In genomic region chr7:24501452-24502134, GRCh38 we compare ENCODE assay signal across 2 cellular contexts.
TF ChIP-seq lines count a peak whose summit lies in the region.

No MANE protein-coding gene starts in this region.

TF ChIP-seq in K562, 482 proteins besides CTCF, POLR2A, EP300 and RAD21:
- no peak for TF ChIP-seq ZNF324 (CRISPR knock-in tag; IDR thresholded peaks at IDR 0.05)
- TF ChIP-seq ZNF586 (CRISPR knock-in tag; conservative IDR thresholded peaks at IDR 0.05), result no peak
- peak; percentile 46 for TF ChIP-seq ZFP36 (IDR thresholded peaks at IDR 0.05; ENCODE audit: low read depth, low read length, partially characterized antibody)
- no peak for TF ChIP-seq ZNF766 (CRISPR knock-in tag; conservative IDR thresholded peaks at IDR 0.05)
- TF ChIP-seq SIX5 (IDR thresholded peaks at IDR 0.05; ENCODE audit: borderline replicate concordance in 1 of 2, insufficient read depth in 1 of 2, low read depth in 1 of 2, low read length in 2 of 2), result no peak
- no peak for TF ChIP-seq ZNF239 (CRISPR knock-in tag; IDR thresholded peaks at IDR 0.05)
- no peak for TF ChIP-seq XRCC5 (IDR thresholded peaks at IDR 0.05; ENCODE audit: low read depth, low read length)
- no peak for TF ChIP-seq FOXK2 (conservative IDR thresholded peaks at IDR 0.05 in 1 of 2, IDR thresholded peaks at IDR 0.05 in 1 of 2; ENCODE audit: low read depth in 2 of 2)
- no peak for TF ChIP-seq GTF2B (IDR thresholded peaks at IDR 0.05; ENCODE audit: extremely low read depth, insufficient read length)
- no peak for TF ChIP-seq CTCFL (IDR thresholded peaks at IDR 0.05; ENCODE audit: borderline replicate concordance, insufficient read depth, low read depth, low read length, poor library complexity, severe bottlenecking)
- no peak for TF ChIP-seq HIVEP1 (CRISPR knock-in tag; IDR thresholded peaks at IDR 0.05)
- no peak for TF ChIP-seq HNRNPUL1 (IDR thresholded peaks at IDR 0.05; ENCODE audit: low read length)
- TF ChIP-seq HDAC6 (IDR thresholded peaks at IDR 0.05; ENCODE audit: low read depth, low read length), result no peak
- no peak for TF ChIP-seq PURB (CRISPR knock-in tag; IDR thresholded peaks at IDR 0.05; ENCODE audit: low read depth)
- peak; percentile 52; the same call in 1 of the 2 replicates for TF ChIP-seq BCOR (IDR thresholded peaks at IDR 0.05)
- no peak for TF ChIP-seq ARID1B (IDR thresholded peaks at IDR 0.05)
- TF ChIP-seq THRB (CRISPR knock-in tag; conservative IDR thresholded peaks at IDR 0.05), result no peak
- no peak for TF ChIP-seq ZBTB43 (CRISPR knock-in tag; IDR thresholded peaks at IDR 0.05)
- TF ChIP-seq MTA1 (IDR thresholded peaks at IDR 0.05; ENCODE audit: borderline replicate concordance), result no peak
- no peak for TF ChIP-seq ELF2 (CRISPR knock-in tag; IDR thresholded peaks at IDR 0.05)
- TF ChIP-seq RBM25 (IDR thresholded peaks at IDR 0.05; ENCODE audit: low read depth, low read length, severe bottlenecking), result peak; percentile 97

TF ChIP-seq in H1, 55 proteins besides CTCF, POLR2A, EP300 and RAD21:
- TF ChIP-seq KDM1A (IDR thresholded peaks at IDR 0.05; ENCODE audit: borderline replicate concordance, low read length) (peak; percentile 77), SP1 (IDR thresholded peaks at IDR 0.05; ENCODE audit: low read depth, low read length) (no peak), HDAC2 (IDR thresholded peaks at IDR 0.05; ENCODE audit: borderline replicate concordance in 1 of 2, low read depth in 2 of 2, low read length in 2 of 2) (peak in 1 of 2 experiments; percentile 60; a peak in 1 of 4 replicates)
